In genomic region chr5:25181249-25181648, GRCh38 we compare ENCODE assay signal across 25 cellular contexts.
"Had no signal": no experiment of that assay in that cellular context is flagged by ENCODE, and none has a peak within 500 bp of the region (broad histone marks: within the 10 kb centered on the region; RNA-seq: fewer than 3 reads in every experiment).

No MANE protein-coding gene starts in this region.

- FAIRE-seq: astrocyte had no signal

- H3K4me3 Mint-ChIP-seq: activated B cell treated with CpG ODN at 0.5 μM for 24 hours; activated CD4-positive, alpha-beta T cell treated with anti-CD3 and anti-CD28 coated beads, Interleukin-2, amount 10 ng/mL, durations not matched to agents 24 days and 14 days; activated CD8-positive, alpha-beta memory T cell treated with anti-CD3 and anti-CD28 coated beads, Interleukin-2, amount 10 ng/mL, durations not matched to agents 7 days and 5 days; activated naive CD4-positive, alpha-beta T cell treated with anti-CD3 and anti-CD28 coated beads, Interleukin-2, amount 50 U/mL, for 24 hours; activated T-cell treated with anti-CD3 and anti-CD28 coated beads, Interleukin-2, amount 50 U/mL, for 24 hours; activated T-helper 1 cell treated with anti-CD3 and anti-CD28 coated beads, Interleukin-12 subunit alpha, Interleukin-12 subunit beta, Interleukin-2, Interleukin-4 antibody, amounts not matched to agents 30 ng/mL and 10 ng/mL and 1 ng/mL, durations not matched to agents 14 hours and 24 hours and 36 hours; brain; central memory CD8-positive, alpha-beta T cell had no signal

- H3K36me3 ChIP-seq: MG63 had no signal

- H3K27me3 ChIP-seq: MG63 had no signal

- H3K36me3 Mint-ChIP-seq: activated CD8-positive, alpha-beta memory T cell treated with anti-CD3 and anti-CD28 coated beads, Interleukin-2, amount 10 ng/mL, durations not matched to agents 7 days and 5 days; activated naive CD4-positive, alpha-beta T cell treated with anti-CD3 and anti-CD28 coated beads, Interleukin-2, amount 50 U/mL, for 24 hours; brain had no signal

- H3K27me3 Mint-ChIP-seq: activated B cell treated with CpG ODN at 0.5 μM for 24 hours; activated CD4-positive, alpha-beta T cell treated with anti-CD3 and anti-CD28 coated beads, Interleukin-2, amount 10 ng/mL, durations not matched to agents 24 days and 14 days; activated CD8-positive, alpha-beta memory T cell treated with anti-CD3 and anti-CD28 coated beads, Interleukin-2, amount 10 ng/mL, durations not matched to agents 7 days and 5 days; activated naive CD4-positive, alpha-beta T cell treated with anti-CD3 and anti-CD28 coated beads, Interleukin-2, amount 50 U/mL, for 24 hours; activated T-cell treated with anti-CD3 and anti-CD28 coated beads, Interleukin-2, amount 50 U/mL, for 24 hours; brain; central memory CD8-positive, alpha-beta T cell had no signal

- H3K9ac ChIP-seq: SK-N-SH had no signal

- H3K4me1 Mint-ChIP-seq: activated B cell treated with CpG ODN at 0.5 μM for 24 hours; activated CD4-positive, alpha-beta T cell treated with anti-CD3 and anti-CD28 coated beads, Interleukin-2, amount 10 ng/mL, durations not matched to agents 24 days and 14 days; activated CD8-positive, alpha-beta memory T cell treated with anti-CD3 and anti-CD28 coated beads, Interleukin-2, amount 10 ng/mL, durations not matched to agents 7 days and 5 days; activated naive CD4-positive, alpha-beta T cell treated with anti-CD3 and anti-CD28 coated beads, Interleukin-2, amount 50 U/mL, for 24 hours; brain; central memory CD8-positive, alpha-beta T cell had no signal

- H3K27ac Mint-ChIP-seq: activated B cell treated with CpG ODN at 0.5 μM for 24 hours; activated CD4-positive, alpha-beta T cell treated with anti-CD3 and anti-CD28 coated beads, Interleukin-2, amount 10 ng/mL, durations not matched to agents 24 days and 14 days; activated CD8-positive, alpha-beta memory T cell treated with anti-CD3 and anti-CD28 coated beads, Interleukin-2, amount 10 ng/mL, durations not matched to agents 7 days and 5 days; activated naive CD4-positive, alpha-beta T cell treated with anti-CD3 and anti-CD28 coated beads, Interleukin-2, amount 50 U/mL, for 24 hours; activated T-cell treated with anti-CD3 and anti-CD28 coated beads, Interleukin-2, amount 50 U/mL, for 24 hours; activated T-helper 1 cell treated with anti-CD3 and anti-CD28 coated beads, Interleukin-12 subunit alpha, Interleukin-12 subunit beta, Interleukin-2, Interleukin-4 antibody, amounts not matched to agents 30 ng/mL and 10 ng/mL and 1 ng/mL, durations not matched to agents 14 hours and 24 hours and 36 hours; brain had no signal

- H3K4me2 ChIP-seq: SK-N-SH had no signal

- H3K9me3 ChIP-seq: MG63, SK-N-SH had no signal

- DNase-seq: activated B cell treated with CpG ODN at 0.5 μM for 24 hours; activated CD4-positive, alpha-beta T cell treated with anti-CD3 and anti-CD28 coated beads for 1 hour; activated CD4-positive, alpha-beta T cell treated with anti-CD3 and anti-CD28 coated beads, Interleukin-2, amount 10 ng/mL, durations not matched to agents 24 days and 14 days; activated CD4-positive, alpha-beta T cell treated with anti-CD3 and anti-CD28 coated beads, Interleukin-2, amount 50 U/mL, for 48 hours; activated CD8-positive, alpha-beta memory T cell treated with anti-CD3 and anti-CD28 coated beads, Interleukin-2, amount 10 ng/mL, durations not matched to agents 7 days and 5 days; activated effector memory CD4-positive, alpha-beta T cell treated with Interleukin-2 at 50 U/mL for 16 hours; activated naive CD4-positive, alpha-beta T cell; activated T-cell treated with anti-CD3 and anti-CD28 coated beads, Interleukin-2, amount 50 U/mL, for 24 hours; KG1; MG63; MV-4-11; NCI-H1105; NCI-H1436; NCI-H1694 treated with DMSO at 0.1 percent for 48 hours; NCI-H2029 treated with DMSO at 0.1 percent for 48 hours; NCI-H510A treated with DMSO at 0.1 percent for 48 hours; NCI-H748 treated with DMSO at 0.1 percent for 48 hours; SIG-M5; SK-N-SH; T-helper 1 cell had no signal

- H3K4me3 ChIP-seq: MG63 had no signal
